In genomic region chr7:113230691-113231090, GRCh38 we compare ENCODE assay signal across 27 cellular contexts.
"Had no signal": no experiment of that assay in that cellular context is flagged by ENCODE, and none has a peak within 500 bp of the region (broad histone marks: within the 10 kb centered on the region; RNA-seq: fewer than 3 reads in every experiment).

No MANE protein-coding gene starts in this region.

- H3K4me3 ChIP-seq: stomach, suprapubic skin, testis, thoracic aorta, thyroid gland, tibial artery, tibial nerve, transverse colon, upper lobe of left lung, upper lobe of right lung, uterus, vagina had no signal

- DNase-seq: stimulated activated CD4-positive, alpha-beta T cell treated with anti-CD3 and anti-CD28 coated beads, Interleukin-2, amount 100 ng/mL, for 48 hours; stimulated activated CD4-positive, alpha-beta T cell treated with anti-CD3 and anti-CD28 coated beads, Interleukin-4, amount 100 ng/mL, for 1 hour; stimulated activated CD4-positive, alpha-beta T cell treated with anti-CD3 and anti-CD28 coated beads, Interleukin-4, amount 100 ng/mL, for 24 hours; stimulated activated CD4-positive, alpha-beta T cell treated with anti-CD3 and anti-CD28 coated beads, Interleukin-4, amount 100 ng/mL, for 4 hours; stimulated activated CD8-positive, alpha-beta memory T cell treated with anti-CD3 and anti-CD28 coated beads, Interleukin-4, amount 100 ng/mL, for 48 hours; stimulated activated naive B cell treated with anti-CD40 and anti-IgM and Interleukin-4, amounts not matched to agents 10 μg/mL and 1 μg/mL and 100 μg/mL, for 72 hours; stimulated activated naive CD4-positive, alpha-beta T cell; stimulated activated naive CD4-positive, alpha-beta T cell treated with Interleukin-2 at 50 U/mL for 16 hours; stimulated activated naive CD8-positive, alpha-beta T cell treated with anti-CD3 and anti-CD28 coated beads, Interleukin-15, amount 100 ng/mL, for 72 hours; stimulated activated naive CD8-positive, alpha-beta T cell treated with anti-CD3 and anti-CD28 coated beads, Interleukin-15, Interleukin-2, amounts not matched to agents 100 U/mL and 50 U/mL, for 24 hours; stomach; substantia nigra; testis; thyroid gland; tibial artery; transverse colon; trophoblast cell; upper lobe of left lung; upper lobe of right lung; uterus had no signal

- ATAC-seq: stimulated activated effector memory CD8-positive, alpha-beta T cell treated with anti-CD3 and anti-CD28 coated beads, Interleukin-12 subunit alpha, Interleukin-12 subunit beta, amount 100 ng/mL, for 72 hours; stimulated activated memory B cell treated with anti-CD40 and anti-IgM and Interleukin-4, amounts not matched to agents 10 μg/mL and 1 μg/mL and 100 μg/mL, for 72 hours; stimulated activated naive B cell treated with anti-CD40 and anti-IgM and Interleukin-4, amounts not matched to agents 10 μg/mL and 1 μg/mL and 100 μg/mL, for 72 hours; stimulated activated naive CD8-positive, alpha-beta T cell treated with anti-CD3 and anti-CD28 coated beads, Interleukin-15, amount 100 ng/mL, for 72 hours; stimulated activated naive CD8-positive, alpha-beta T cell treated with anti-CD3 and anti-CD28 coated beads, Interleukin-15, Interleukin-2, amounts not matched to agents 100 U/mL and 50 U/mL, for 24 hours; upper lobe of right lung had no signal

- H3K27me3 ChIP-seq: stomach, suprapubic skin, testis, thyroid gland, tibial artery, tibial nerve, transverse colon, upper lobe of left lung, upper lobe of right lung, uterus, vagina had no signal

- H3K36me3 ChIP-seq: stomach, suprapubic skin, thoracic aorta, thyroid gland, tibial artery, tibial nerve, transverse colon, upper lobe of left lung, upper lobe of right lung, uterus, vagina had no signal

- H3K4me1 ChIP-seq: stomach, suprapubic skin, testis, thyroid gland, tibial artery, tibial nerve, transverse colon, upper lobe of left lung, upper lobe of right lung, uterus, vagina had no signal

- H3K27ac ChIP-seq: stomach, suprapubic skin, testis, thoracic aorta, thyroid gland, tibial artery, tibial nerve, transverse colon, upper lobe of left lung, upper lobe of right lung, uterus, vagina had no signal

- H3K9me3 ChIP-seq: suprapubic skin, testis, thoracic aorta, thyroid gland, transverse colon, upper lobe of right lung, uterus, vagina had no signal

- FAIRE-seq: urothelium cell line had no signal
